In genomic region chr15:56736308-56736707, GRCh38 we compare ENCODE assay signal across 1 cellular context.
TF ChIP-seq lines count a peak whose summit lies in the region.

No MANE protein-coding gene starts in this region.

TF ChIP-seq in HepG2, 621 proteins besides CTCF, POLR2A, EP300 and RAD21 (continued from another document):
- no peak for TF ChIP-seq TBL1XR1 (IDR thresholded peaks at IDR 0.05; ENCODE audit: borderline replicate concordance, low read length, partially characterized antibody)
- TF ChIP-seq SKIL (CRISPR knock-in tag; IDR thresholded peaks at IDR 0.05; ENCODE audit: borderline replicate concordance) = no peak
- no peak for TF ChIP-seq AHR (CRISPR knock-in tag; IDR thresholded peaks at IDR 0.05)
- TF ChIP-seq ZNF136 (CRISPR knock-in tag; IDR thresholded peaks at IDR 0.05; ENCODE audit: low read depth) = no peak
- TF ChIP-seq RNF219 (CRISPR knock-in tag; IDR thresholded peaks at IDR 0.05) = no peak
- no peak for TF ChIP-seq ZNF296 (CRISPR knock-in tag; conservative IDR thresholded peaks at IDR 0.05)
- TF ChIP-seq GABPA (IDR thresholded peaks at IDR 0.05; ENCODE audit: low read depth, low read length) = no peak
- peak; percentile 60; the same call in 1 of the 2 replicates for TF ChIP-seq GABPA (CRISPR knock-in tag; IDR thresholded peaks at IDR 0.05; ENCODE audit: low read depth)
- TF ChIP-seq ZNF275 (CRISPR knock-in tag; IDR thresholded peaks at IDR 0.05; ENCODE audit: borderline replicate concordance) = no peak
TF ChIP-seq in HepG2: peak in this region for 13.
